Comparison of ENCODE assay signal across 15 cellular contexts in the genomic region with DNA sequence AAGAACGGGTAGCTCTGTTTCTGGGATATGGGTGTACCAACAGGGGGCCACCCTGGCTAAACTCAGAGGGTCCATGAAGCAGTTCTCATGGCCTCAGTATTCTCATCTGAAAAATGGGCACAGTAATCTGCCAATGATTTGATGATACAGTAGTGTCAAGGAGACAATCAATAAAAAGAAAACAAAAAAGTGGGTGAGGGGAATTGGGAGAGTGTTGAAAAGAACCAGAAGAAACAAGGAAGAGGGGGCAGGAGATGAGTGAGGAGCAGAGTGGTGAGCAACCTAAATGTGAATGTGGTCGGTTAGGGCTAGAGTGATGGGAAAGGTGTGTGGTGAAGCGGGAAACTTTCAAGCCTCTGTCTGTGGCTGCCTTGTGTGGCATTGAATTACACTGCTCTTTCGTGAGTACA. TPM values are rescaled to one million over a fixed set of nuclear protein-coding genes. Genes with fewer than 3 reads are reported as not detected.
DNase-seq lines count a peak whose midpoint lies in the region; ATAC-seq and TF ChIP-seq lines count a peak whose summit lies in the region.
"Had no signal": no experiment of that assay in that cellular context is flagged by ENCODE, and none has a peak within 500 bp of the region (broad histone marks: within the 10 kb centered on the region; RNA-seq: fewer than 3 reads in every experiment).

No MANE protein-coding gene starts in this region.

- peaks cover 68% of the 10 kb centered on the region for H3K4me1 Mint-ChIP-seq in activated CD4-positive, alpha-beta T cell treated with anti-CD3 and anti-CD28 coated beads, Interleukin-2, amount 10 ng/mL, durations not matched to agents 24 days and 14 days
- H3K4me1 Mint-ChIP-seq in activated naive CD8-positive, alpha-beta T cell treated with anti-CD3 and anti-CD28 coated beads, Interleukin-2, amount 10 ng/mL, durations not matched to agents 7 days and 5 days = peaks cover 68% of the 10 kb centered on the region
- H3K4me1 Mint-ChIP-seq in natural killer cell treated with Interleukin-12 subunit alpha and Interleukin-12 subunit beta and Interleukin-15 and Interleukin-18, amount 100 ng/mL, for 72 hours (ENCODE audit: low read depth in 2 of 2) = peaks cover 67 to 77% of the 10 kb centered on the region in 2 donors

- H3K4me3 ChIP-seq in lower leg skin (ENCODE audit: low read depth, poor library complexity, severe bottlenecking) = no peak overlapping the region
- H3K4me3 ChIP-seq: lung had no signal

- no peak for ATAC-seq in activated naive CD8-positive, alpha-beta T cell treated with anti-CD3 and anti-CD28 coated beads, Interleukin-2, amount 10 ng/mL, durations not matched to agents 7 days and 5 days (ENCODE audit: low read depth)
- peak; percentile 64 to 69 for ATAC-seq in natural killer cell treated with Interleukin-12 subunit alpha and Interleukin-12 subunit beta and Interleukin-15 and Interleukin-18, amount 100 ng/mL, for 72 hours
- ATAC-seq in GM19328 (IDR thresholded peaks at IDR 0.05; ENCODE audit: unreplicated experiment) = no peak
- ATAC-seq: Panc1, SK-N-SH treated with all-trans-retinoic acid at 6 μM for 48 hours had no signal

- peaks cover 33% of the 10 kb centered on the region for H3K36me3 Mint-ChIP-seq in activated CD4-positive, alpha-beta T cell treated with anti-CD3 and anti-CD28 coated beads, Interleukin-2, amount 10 ng/mL, durations not matched to agents 24 days and 14 days (ENCODE audit: low read depth)
- peaks cover 43% of the 10 kb centered on the region for H3K36me3 Mint-ChIP-seq in activated naive CD8-positive, alpha-beta T cell treated with anti-CD3 and anti-CD28 coated beads, Interleukin-2, amount 10 ng/mL, durations not matched to agents 7 days and 5 days
- H3K36me3 Mint-ChIP-seq in natural killer cell treated with Interleukin-12 subunit alpha and Interleukin-12 subunit beta and Interleukin-15 and Interleukin-18, amount 100 ng/mL, for 72 hours = peaks cover 65% of the 10 kb centered on the region

- H3K27me3 Mint-ChIP-seq in activated CD4-positive, alpha-beta T cell treated with anti-CD3 and anti-CD28 coated beads, Interleukin-2, amount 10 ng/mL, durations not matched to agents 24 days and 14 days = no peaks in the 10 kb centered on the region
- H3K27me3 Mint-ChIP-seq in activated naive CD8-positive, alpha-beta T cell treated with anti-CD3 and anti-CD28 coated beads, Interleukin-2, amount 10 ng/mL, durations not matched to agents 7 days and 5 days = no peaks in the 10 kb centered on the region
- no peaks in the 10 kb centered on the region for H3K27me3 Mint-ChIP-seq in natural killer cell treated with Interleukin-12 subunit alpha and Interleukin-12 subunit beta and Interleukin-15 and Interleukin-18, amount 100 ng/mL, for 72 hours

- POLR2A ChIA-PET in activated naive CD8-positive, alpha-beta T cell treated with anti-CD3 and anti-CD28 coated beads, Interleukin-2, amount 10 ng/mL, durations not matched to agents 7 days and 5 days (lab: Charles Lee) = interaction anchor here (1.2 to 2.8 kb wide), 4 partner anchors 10 to 57 kb away, joined by 3 to 12 read pairs (median 6); no protein-coding TSS in a partner anchor

- no peak for DNase-seq in activated CD4-positive, alpha-beta T cell treated with anti-CD3 and anti-CD28 coated beads, Interleukin-2, amount 10 ng/mL, durations not matched to agents 24 days and 14 days
- DNase-seq in activated CD4-positive, alpha-beta T cell treated with anti-CD3 and anti-CD28 coated beads for 48 hours = no peak
- no peak for DNase-seq in activated naive CD8-positive, alpha-beta T cell treated with anti-CD3 and anti-CD28 coated beads, Interleukin-2, amount 10 ng/mL, durations not matched to agents 7 days and 5 days
- DNase-seq in natural killer cell treated with Interleukin-12 subunit alpha and Interleukin-12 subunit beta and Interleukin-15 and Interleukin-18, amount 100 ng/mL, for 72 hours (ENCODE audit: low spot score) = peak; percentile 85
- DNase-seq in lower leg skin (ENCODE audit: low spot score in 2 of 2) = no peak
- DNase-seq in midbrain (lab: John Stamatoyannopoulos, UW) = no peak
- DNase-seq: aorta, MV-4-11, NCI-H2107 had no signal

- intact Hi-C loops in activated CD4-positive, alpha-beta T cell treated with anti-CD3 and anti-CD28 coated beads, Interleukin-2, amount 10 ng/mL, durations not matched to agents 24 days and 14 days (cut with micrococcal nuclease) = loop anchor here (5.0 kb wide), 1 partner anchor 56 kb away; a partner anchor contains a TSS
- intact Hi-C loops in lower leg skin (cut with DNase I; ENCODE audit: low total_unique reads) = no loop called here

- peak; percentile 20 for TF ChIP-seq POLR2A in GM19193 (IDR thresholded peaks at IDR 0.05; ENCODE audit: extremely low read depth, insufficient read depth, insufficient read length)
- TF ChIP-seq POLR2A in lower leg skin (IDR thresholded peaks at IDR 0.05) = no peak

- no peak for TF ChIP-seq CTCF in lower leg skin (IDR thresholded peaks at IDR 0.05)

- H3K9me3 Mint-ChIP-seq in activated CD4-positive, alpha-beta T cell treated with anti-CD3 and anti-CD28 coated beads, Interleukin-2, amount 10 ng/mL, durations not matched to agents 24 days and 14 days = peaks cover 7% of the 10 kb centered on the region
- peaks cover 5% of the 10 kb centered on the region for H3K9me3 Mint-ChIP-seq in activated naive CD8-positive, alpha-beta T cell treated with anti-CD3 and anti-CD28 coated beads, Interleukin-2, amount 10 ng/mL, durations not matched to agents 7 days and 5 days
- peaks cover 10% of the 10 kb centered on the region for H3K9me3 Mint-ChIP-seq in natural killer cell treated with Interleukin-12 subunit alpha and Interleukin-12 subunit beta and Interleukin-15 and Interleukin-18, amount 100 ng/mL, for 72 hours

- H3K4me3 Mint-ChIP-seq in activated CD4-positive, alpha-beta T cell treated with anti-CD3 and anti-CD28 coated beads, Interleukin-2, amount 10 ng/mL, durations not matched to agents 24 days and 14 days = peak overlapping the region; percentile 55
- H3K4me3 Mint-ChIP-seq in activated naive CD8-positive, alpha-beta T cell treated with anti-CD3 and anti-CD28 coated beads, Interleukin-2, amount 10 ng/mL, durations not matched to agents 7 days and 5 days = peak overlapping the region; percentile 79
- H3K4me3 Mint-ChIP-seq in natural killer cell treated with Interleukin-12 subunit alpha and Interleukin-12 subunit beta and Interleukin-15 and Interleukin-18, amount 100 ng/mL, for 72 hours = peak overlapping the region; percentile 89

- peak overlapping the region; percentile 63 for H3K27ac Mint-ChIP-seq in activated CD4-positive, alpha-beta T cell treated with anti-CD3 and anti-CD28 coated beads, Interleukin-2, amount 10 ng/mL, durations not matched to agents 24 days and 14 days
- peak overlapping the region; percentile 85 for H3K27ac Mint-ChIP-seq in activated naive CD8-positive, alpha-beta T cell treated with anti-CD3 and anti-CD28 coated beads, Interleukin-2, amount 10 ng/mL, durations not matched to agents 7 days and 5 days
- H3K27ac Mint-ChIP-seq in natural killer cell treated with Interleukin-12 subunit alpha and Interleukin-12 subunit beta and Interleukin-15 and Interleukin-18, amount 100 ng/mL, for 72 hours = peak overlapping the region; percentile 93

- whole genome bisulfite sequencing in lower leg skin, 2 donors = 88 to 90% methylated on average over 4 of the region's 4 CpGs

RNA-seq across cellular contexts. Expression of a gene that starts 2.0 kb away (rescaled TPM):
- 18.4 and 20.7 TPM in 2 replicates for total RNA-seq in activated CD4-positive, alpha-beta T cell treated with anti-CD3 and anti-CD28 coated beads, Interleukin-2, amount 10 ng/mL, durations not matched to agents 24 days and 14 days
- total RNA-seq in activated naive CD8-positive, alpha-beta T cell treated with anti-CD3 and anti-CD28 coated beads, Interleukin-2, amount 10 ng/mL, durations not matched to agents 7 days and 5 days = 100 to 1,000 TPM; 124 to 137 TPM
- 1,000 to 10,000 TPM in 1 of 2 donors, 100 to 1,000 TPM in 1; 677 to 1,669 TPM for total RNA-seq in natural killer cell treated with Interleukin-12 subunit alpha and Interleukin-12 subunit beta and Interleukin-15 and Interleukin-18, amount 100 ng/mL, for 72 hours
- total RNA-seq in lower leg skin = 1 to 10 TPM in 3 of 4 donors, under 1 TPM in 1; 0.91 to 8.0 (median 4.5) TPM
- total RNA-seq: osteoblast had no signal

RNA-seq across cellular contexts. Expression of a gene that starts 29.5 kb away (rescaled TPM):
- total RNA-seq in activated CD4-positive, alpha-beta T cell treated with anti-CD3 and anti-CD28 coated beads, Interleukin-2, amount 10 ng/mL, durations not matched to agents 24 days and 14 days = 206 and 208 TPM in 2 replicates
- total RNA-seq in activated naive CD8-positive, alpha-beta T cell treated with anti-CD3 and anti-CD28 coated beads, Interleukin-2, amount 10 ng/mL, durations not matched to agents 7 days and 5 days = 100 to 1,000 TPM; 379 to 386 TPM
- 100 to 1,000 TPM; 434 to 816 TPM for total RNA-seq in natural killer cell treated with Interleukin-12 subunit alpha and Interleukin-12 subunit beta and Interleukin-15 and Interleukin-18, amount 100 ng/mL, for 72 hours
- 1 to 10 TPM in 3 of 4 donors, under 1 TPM in 1; 0.53 to 4.3 (median 1.5) TPM for total RNA-seq in lower leg skin

RNA-seq across cellular contexts. Expression of a gene that starts 54.9 kb away (rescaled TPM):
- total RNA-seq in activated CD4-positive, alpha-beta T cell treated with anti-CD3 and anti-CD28 coated beads, Interleukin-2, amount 10 ng/mL, durations not matched to agents 24 days and 14 days = 0.30 and 0.85 TPM in 2 replicates
- total RNA-seq in activated naive CD8-positive, alpha-beta T cell treated with anti-CD3 and anti-CD28 coated beads, Interleukin-2, amount 10 ng/mL, durations not matched to agents 7 days and 5 days = 10 to 100 TPM; 70.9 to 73.6 TPM
- 1 to 10 TPM in 1 of 2 donors, under 1 TPM in 1; 0.92 to 1.2 TPM for total RNA-seq in natural killer cell treated with Interleukin-12 subunit alpha and Interleukin-12 subunit beta and Interleukin-15 and Interleukin-18, amount 100 ng/mL, for 72 hours
- total RNA-seq in lower leg skin = 1 to 10 TPM in 2 of 4 donors, under 1 TPM in 2; 0.23 to 1.6 (median 0.84) TPM
- total RNA-seq: osteoblast had no signal

Comparison
In these comparisons a context has a peak if more than half of its experiments do, and no peak if none do; other contexts are left out.
1. ATAC-seq: peak in natural killer cell treated with Interleukin-12 subunit alpha and Interleukin-12 subunit beta and Interleukin-15 and Interleukin-18, amount 100 ng/mL, for 72 hours (2 of 2); none in activated naive CD8-positive, alpha-beta T cell treated with anti-CD3 and anti-CD28 coated beads, Interleukin-2, amount 10 ng/mL, durations not matched to agents 7 days and 5 days (single experiment) and GM19328 (single experiment).
2. RNA of a gene that starts 2.0 kb away (total RNA-seq): 677 to 1,669 TPM in natural killer cell treated with Interleukin-12 subunit alpha and Interleukin-12 subunit beta and Interleukin-15 and Interleukin-18, amount 100 ng/mL, for 72 hours; 124 to 137 TPM in activated naive CD8-positive, alpha-beta T cell treated with anti-CD3 and anti-CD28 coated beads, Interleukin-2, amount 10 ng/mL, durations not matched to agents 7 days and 5 days, 18.4 to 20.7 TPM in activated CD4-positive, alpha-beta T cell treated with anti-CD3 and anti-CD28 coated beads, Interleukin-2, amount 10 ng/mL, durations not matched to agents 24 days and 14 days and 0.91 to 8.0 TPM in lower leg skin; every median in the first group is over 4 times any median in the second.
3. RNA of a gene that starts 29.5 kb away (total RNA-seq): 434 to 816 TPM in natural killer cell treated with Interleukin-12 subunit alpha and Interleukin-12 subunit beta and Interleukin-15 and Interleukin-18, amount 100 ng/mL, for 72 hours, 379 to 386 TPM in activated naive CD8-positive, alpha-beta T cell treated with anti-CD3 and anti-CD28 coated beads, Interleukin-2, amount 10 ng/mL, durations not matched to agents 7 days and 5 days and 206 to 208 TPM in activated CD4-positive, alpha-beta T cell treated with anti-CD3 and anti-CD28 coated beads, Interleukin-2, amount 10 ng/mL, durations not matched to agents 24 days and 14 days; 0.53 to 4.3 TPM in lower leg skin; every median in the first group is over 10 times any median in the second.
4. RNA of a gene that starts 54.9 kb away (total RNA-seq): 70.9 to 73.6 TPM in activated naive CD8-positive, alpha-beta T cell treated with anti-CD3 and anti-CD28 coated beads, Interleukin-2, amount 10 ng/mL, durations not matched to agents 7 days and 5 days; 0.92 to 1.2 TPM in natural killer cell treated with Interleukin-12 subunit alpha and Interleukin-12 subunit beta and Interleukin-15 and Interleukin-18, amount 100 ng/mL, for 72 hours, 0.23 to 1.6 TPM in lower leg skin and 0.30 to 0.85 TPM in activated CD4-positive, alpha-beta T cell treated with anti-CD3 and anti-CD28 coated beads, Interleukin-2, amount 10 ng/mL, durations not matched to agents 24 days and 14 days; every median in the first group is over 10 times any median in the second.
5. Peak in every context shown above with its lines, with median percentiles within 50 percentile points of each other: H3K27ac Mint-ChIP-seq and H3K4me3 Mint-ChIP-seq.